1 cellular context compared by ENCODE assay signal in the genomic region with DNA sequence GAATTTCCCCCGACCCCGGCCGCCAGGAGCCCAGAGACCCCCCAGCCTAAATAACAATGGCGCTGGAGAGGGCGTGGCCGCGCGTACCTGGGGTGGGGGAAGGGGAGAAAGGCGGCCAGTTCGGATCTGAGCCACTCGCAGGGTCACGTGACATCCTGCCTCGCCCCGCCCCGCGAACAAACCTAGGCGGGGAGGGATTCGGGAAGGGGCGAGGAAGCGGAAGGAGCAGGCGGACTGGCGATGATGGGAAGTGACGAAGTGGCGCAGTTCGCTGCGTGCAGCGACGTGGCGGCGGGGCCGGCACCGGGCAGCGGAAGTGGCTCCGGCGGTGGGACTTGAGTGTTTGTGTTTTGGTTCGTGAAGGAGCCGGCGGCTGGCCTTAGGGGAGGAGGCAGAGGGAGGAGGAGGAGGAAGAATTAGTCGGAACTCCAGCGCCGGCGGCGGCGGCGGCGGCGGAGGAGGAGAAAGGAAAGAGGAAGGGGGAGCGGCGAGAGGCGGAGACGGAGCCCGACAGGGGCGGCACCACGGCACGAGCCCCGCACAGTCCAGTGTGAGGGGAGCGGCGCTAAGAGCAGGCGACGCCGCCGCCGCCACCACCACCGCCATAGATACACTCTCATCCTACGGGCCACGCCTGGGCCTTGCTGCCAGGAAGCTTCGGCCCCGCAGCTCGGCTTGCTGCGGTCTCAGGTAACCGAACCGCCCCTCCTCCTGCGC.
TF ChIP-seq lines count a peak whose summit lies in the region.

A gene with protein sequence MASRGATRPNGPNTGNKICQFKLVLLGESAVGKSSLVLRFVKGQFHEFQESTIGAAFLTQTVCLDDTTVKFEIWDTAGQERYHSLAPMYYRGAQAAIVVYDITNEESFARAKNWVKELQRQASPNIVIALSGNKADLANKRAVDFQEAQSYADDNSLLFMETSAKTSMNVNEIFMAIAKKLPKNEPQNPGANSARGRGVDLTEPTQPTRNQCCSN (plus strand): TSS at position 266 of the 717 bp plus-strand sequence. CDS start 3,802 bp downstream, outside the sequence.

TF ChIP-seq in K562, 482 proteins besides CTCF, POLR2A, EP300 and RAD21 (continued from another document):
- TF ChIP-seq HDGF (IDR thresholded peaks at IDR 0.05): 0 out of 2 replicates have a peak, but pooled peaks have one; percentile 19
- TF ChIP-seq TEAD1 (CRISPR knock-in tag; IDR thresholded peaks at IDR 0.05): peak; percentile 17 to 84; a peak in 3 of 4 replicates
- TF ChIP-seq ZNF79 (CRISPR knock-in tag; IDR thresholded peaks at IDR 0.05; ENCODE audit: low read depth): no peak
- no peak for TF ChIP-seq ZNF561 (CRISPR knock-in tag; conservative IDR thresholded peaks at IDR 0.05)
- peak; percentile 97 for TF ChIP-seq ZNF263 (CRISPR knock-in tag; IDR thresholded peaks at IDR 0.05; ENCODE audit: borderline replicate concordance)
- TF ChIP-seq, protein P1, sequence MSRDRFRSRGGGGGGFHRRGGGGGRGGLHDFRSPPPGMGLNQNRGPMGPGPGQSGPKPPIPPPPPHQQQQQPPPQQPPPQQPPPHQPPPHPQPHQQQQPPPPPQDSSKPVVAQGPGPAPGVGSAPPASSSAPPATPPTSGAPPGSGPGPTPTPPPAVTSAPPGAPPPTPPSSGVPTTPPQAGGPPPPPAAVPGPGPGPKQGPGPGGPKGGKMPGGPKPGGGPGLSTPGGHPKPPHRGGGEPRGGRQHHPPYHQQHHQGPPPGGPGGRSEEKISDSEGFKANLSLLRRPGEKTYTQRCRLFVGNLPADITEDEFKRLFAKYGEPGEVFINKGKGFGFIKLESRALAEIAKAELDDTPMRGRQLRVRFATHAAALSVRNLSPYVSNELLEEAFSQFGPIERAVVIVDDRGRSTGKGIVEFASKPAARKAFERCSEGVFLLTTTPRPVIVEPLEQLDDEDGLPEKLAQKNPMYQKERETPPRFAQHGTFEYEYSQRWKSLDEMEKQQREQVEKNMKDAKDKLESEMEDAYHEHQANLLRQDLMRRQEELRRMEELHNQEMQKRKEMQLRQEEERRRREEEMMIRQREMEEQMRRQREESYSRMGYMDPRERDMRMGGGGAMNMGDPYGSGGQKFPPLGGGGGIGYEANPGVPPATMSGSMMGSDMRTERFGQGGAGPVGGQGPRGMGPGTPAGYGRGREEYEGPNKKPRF (IDR thresholded peaks at IDR 0.05; ENCODE audit: low read depth, low read length): no peak
- no peak for TF ChIP-seq ZNF224 (CRISPR knock-in tag; IDR thresholded peaks at IDR 0.05)
- TF ChIP-seq TEAD2 (tag; IDR thresholded peaks at IDR 0.05): no peak
- TF ChIP-seq, protein P2, sequence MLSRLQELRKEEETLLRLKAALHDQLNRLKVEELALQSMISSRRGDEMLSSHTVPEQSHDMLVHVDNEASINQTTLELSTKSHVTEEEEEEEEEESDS (CRISPR knock-in tag; IDR thresholded peaks at IDR 0.05): no peak
- no peak for TF ChIP-seq ADNP (tag; IDR thresholded peaks at IDR 0.05)
- TF ChIP-seq FIP1L1 (IDR thresholded peaks at IDR 0.05; ENCODE audit: low read depth, low read length, poor library complexity, severe bottlenecking): peak; percentile 97
- no peak for TF ChIP-seq MYNN (IDR thresholded peaks at IDR 0.05)
- no peak for TF ChIP-seq MYNN (CRISPR knock-in tag; IDR thresholded peaks at IDR 0.05)
- TF ChIP-seq, protein P3, sequence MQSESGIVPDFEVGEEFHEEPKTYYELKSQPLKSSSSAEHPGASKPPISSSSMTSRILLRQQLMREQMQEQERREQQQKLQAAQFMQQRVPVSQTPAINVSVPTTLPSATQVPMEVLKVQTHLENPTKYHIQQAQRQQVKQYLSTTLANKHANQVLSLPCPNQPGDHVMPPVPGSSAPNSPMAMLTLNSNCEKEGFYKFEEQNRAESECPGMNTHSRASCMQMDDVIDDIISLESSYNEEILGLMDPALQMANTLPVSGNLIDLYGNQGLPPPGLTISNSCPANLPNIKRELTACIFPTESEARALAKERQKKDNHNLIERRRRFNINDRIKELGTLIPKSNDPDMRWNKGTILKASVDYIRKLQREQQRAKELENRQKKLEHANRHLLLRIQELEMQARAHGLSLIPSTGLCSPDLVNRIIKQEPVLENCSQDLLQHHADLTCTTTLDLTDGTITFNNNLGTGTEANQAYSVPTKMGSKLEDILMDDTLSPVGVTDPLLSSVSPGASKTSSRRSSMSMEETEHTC (IDR thresholded peaks at IDR 0.05): peak; percentile 59; the same call in 1 of the 2 replicates
- no peak for TF ChIP-seq ZC3H11A (IDR thresholded peaks at IDR 0.05; ENCODE audit: low read depth, low read length)
- peak; percentile 74; the same call in 1 of the 2 replicates for TF ChIP-seq MTA3 (IDR thresholded peaks at IDR 0.05; ENCODE audit: borderline replicate concordance)
- TF ChIP-seq, protein P4, sequence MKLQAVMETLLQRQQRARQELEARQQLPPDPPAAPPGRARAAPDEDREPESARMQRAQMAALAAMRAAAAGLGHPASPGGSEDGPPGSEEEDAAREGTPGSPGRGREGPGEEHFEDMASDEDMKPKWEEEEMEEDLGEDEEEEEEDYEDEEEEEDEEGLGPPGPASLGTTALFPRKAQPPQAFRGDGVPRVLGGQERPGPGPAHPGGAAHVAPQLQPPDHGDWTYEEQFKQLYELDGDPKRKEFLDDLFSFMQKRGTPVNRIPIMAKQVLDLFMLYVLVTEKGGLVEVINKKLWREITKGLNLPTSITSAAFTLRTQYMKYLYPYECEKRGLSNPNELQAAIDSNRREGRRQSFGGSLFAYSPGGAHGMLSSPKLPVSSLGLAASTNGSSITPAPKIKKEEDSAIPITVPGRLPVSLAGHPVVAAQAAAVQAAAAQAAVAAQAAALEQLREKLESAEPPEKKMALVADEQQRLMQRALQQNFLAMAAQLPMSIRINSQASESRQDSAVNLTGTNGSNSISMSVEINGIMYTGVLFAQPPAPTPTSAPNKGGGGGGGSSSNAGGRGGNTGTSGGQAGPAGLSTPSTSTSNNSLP (IDR thresholded peaks at IDR 0.05; ENCODE audit: borderline replicate concordance, low read depth, low read length): no peak
- peak; percentile 86 to 97; a peak in 3 of 4 replicates for TF ChIP-seq ETV6 (IDR thresholded peaks at IDR 0.05; ENCODE audit: borderline replicate concordance in 1 of 2, low read depth in 2 of 2, low read length in 1 of 2)
- TF ChIP-seq ETV6 (CRISPR knock-in tag; IDR thresholded peaks at IDR 0.05; ENCODE audit: borderline replicate concordance): no peak
- TF ChIP-seq NR3C1 (CRISPR knock-in tag; IDR thresholded peaks at IDR 0.05): no peak
- no peak for TF ChIP-seq JUNB (CRISPR knock-in tag; conservative IDR thresholded peaks at IDR 0.05)
- no peak for TF ChIP-seq MCM2 (IDR thresholded peaks at IDR 0.05; ENCODE audit: low read depth)
- no peak; the same call in 1 of the 2 replicates for TF ChIP-seq ATF1 (CRISPR knock-in tag; IDR thresholded peaks at IDR 0.05)
- TF ChIP-seq ATF1 (tag; IDR thresholded peaks at IDR 0.05): peak; percentile 97
- peak; percentile 67; the same call in 1 of the 2 replicates for TF ChIP-seq ZNF431 (CRISPR knock-in tag; IDR thresholded peaks at IDR 0.05)
- TF ChIP-seq NFE2L1 (tag; IDR thresholded peaks at IDR 0.05; ENCODE audit: borderline replicate concordance, low read depth): no peak
- TF ChIP-seq ZNF165 (CRISPR knock-in tag; IDR thresholded peaks at IDR 0.05; ENCODE audit: borderline replicate concordance): no peak
- TF ChIP-seq GTF2E2 (tag; IDR thresholded peaks at IDR 0.05): peak; percentile 86
- peak; percentile 88 for TF ChIP-seq ATF7 (IDR thresholded peaks at IDR 0.05)
- TF ChIP-seq GATA2 (CRISPR knock-in tag; IDR thresholded peaks at IDR 0.05): no peak
- TF ChIP-seq, protein P5, sequence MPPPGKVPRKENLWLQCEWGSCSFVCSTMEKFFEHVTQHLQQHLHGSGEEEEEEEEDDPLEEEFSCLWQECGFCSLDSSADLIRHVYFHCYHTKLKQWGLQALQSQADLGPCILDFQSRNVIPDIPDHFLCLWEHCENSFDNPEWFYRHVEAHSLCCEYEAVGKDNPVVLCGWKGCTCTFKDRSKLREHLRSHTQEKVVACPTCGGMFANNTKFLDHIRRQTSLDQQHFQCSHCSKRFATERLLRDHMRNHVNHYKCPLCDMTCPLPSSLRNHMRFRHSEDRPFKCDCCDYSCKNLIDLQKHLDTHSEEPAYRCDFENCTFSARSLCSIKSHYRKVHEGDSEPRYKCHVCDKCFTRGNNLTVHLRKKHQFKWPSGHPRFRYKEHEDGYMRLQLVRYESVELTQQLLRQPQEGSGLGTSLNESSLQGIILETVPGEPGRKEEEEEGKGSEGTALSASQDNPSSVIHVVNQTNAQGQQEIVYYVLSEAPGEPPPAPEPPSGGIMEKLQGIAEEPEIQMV (tag; conservative IDR thresholded peaks at IDR 0.05; ENCODE audit: low read depth): no peak
- TF ChIP-seq NFE2 (IDR thresholded peaks at IDR 0.05; ENCODE audit: low read depth): no peak
- TF ChIP-seq, protein P6, sequence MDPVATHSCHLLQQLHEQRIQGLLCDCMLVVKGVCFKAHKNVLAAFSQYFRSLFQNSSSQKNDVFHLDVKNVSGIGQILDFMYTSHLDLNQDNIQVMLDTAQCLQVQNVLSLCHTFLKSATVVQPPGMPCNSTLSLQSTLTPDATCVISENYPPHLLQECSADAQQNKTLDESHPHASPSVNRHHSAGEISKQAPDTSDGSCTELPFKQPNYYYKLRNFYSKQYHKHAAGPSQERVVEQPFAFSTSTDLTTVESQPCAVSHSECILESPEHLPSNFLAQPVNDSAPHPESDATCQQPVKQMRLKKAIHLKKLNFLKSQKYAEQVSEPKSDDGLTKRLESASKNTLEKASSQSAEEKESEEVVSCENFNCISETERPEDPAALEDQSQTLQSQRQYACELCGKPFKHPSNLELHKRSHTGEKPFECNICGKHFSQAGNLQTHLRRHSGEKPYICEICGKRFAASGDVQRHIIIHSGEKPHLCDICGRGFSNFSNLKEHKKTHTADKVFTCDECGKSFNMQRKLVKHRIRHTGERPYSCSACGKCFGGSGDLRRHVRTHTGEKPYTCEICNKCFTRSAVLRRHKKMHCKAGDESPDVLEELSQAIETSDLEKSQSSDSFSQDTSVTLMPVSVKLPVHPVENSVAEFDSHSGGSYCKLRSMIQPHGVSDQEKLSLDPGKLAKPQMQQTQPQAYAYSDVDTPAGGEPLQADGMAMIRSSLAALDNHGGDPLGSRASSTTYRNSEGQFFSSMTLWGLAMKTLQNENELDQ (CRISPR knock-in tag; IDR thresholded peaks at IDR 0.05; ENCODE audit: borderline replicate concordance): no peak
- TF ChIP-seq, protein P7, sequence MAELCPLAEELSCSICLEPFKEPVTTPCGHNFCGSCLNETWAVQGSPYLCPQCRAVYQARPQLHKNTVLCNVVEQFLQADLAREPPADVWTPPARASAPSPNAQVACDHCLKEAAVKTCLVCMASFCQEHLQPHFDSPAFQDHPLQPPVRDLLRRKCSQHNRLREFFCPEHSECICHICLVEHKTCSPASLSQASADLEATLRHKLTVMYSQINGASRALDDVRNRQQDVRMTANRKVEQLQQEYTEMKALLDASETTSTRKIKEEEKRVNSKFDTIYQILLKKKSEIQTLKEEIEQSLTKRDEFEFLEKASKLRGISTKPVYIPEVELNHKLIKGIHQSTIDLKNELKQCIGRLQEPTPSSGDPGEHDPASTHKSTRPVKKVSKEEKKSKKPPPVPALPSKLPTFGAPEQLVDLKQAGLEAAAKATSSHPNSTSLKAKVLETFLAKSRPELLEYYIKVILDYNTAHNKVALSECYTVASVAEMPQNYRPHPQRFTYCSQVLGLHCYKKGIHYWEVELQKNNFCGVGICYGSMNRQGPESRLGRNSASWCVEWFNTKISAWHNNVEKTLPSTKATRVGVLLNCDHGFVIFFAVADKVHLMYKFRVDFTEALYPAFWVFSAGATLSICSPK (IDR thresholded peaks at IDR 0.05; ENCODE audit: borderline replicate concordance): no peak
- TF ChIP-seq, protein P8, sequence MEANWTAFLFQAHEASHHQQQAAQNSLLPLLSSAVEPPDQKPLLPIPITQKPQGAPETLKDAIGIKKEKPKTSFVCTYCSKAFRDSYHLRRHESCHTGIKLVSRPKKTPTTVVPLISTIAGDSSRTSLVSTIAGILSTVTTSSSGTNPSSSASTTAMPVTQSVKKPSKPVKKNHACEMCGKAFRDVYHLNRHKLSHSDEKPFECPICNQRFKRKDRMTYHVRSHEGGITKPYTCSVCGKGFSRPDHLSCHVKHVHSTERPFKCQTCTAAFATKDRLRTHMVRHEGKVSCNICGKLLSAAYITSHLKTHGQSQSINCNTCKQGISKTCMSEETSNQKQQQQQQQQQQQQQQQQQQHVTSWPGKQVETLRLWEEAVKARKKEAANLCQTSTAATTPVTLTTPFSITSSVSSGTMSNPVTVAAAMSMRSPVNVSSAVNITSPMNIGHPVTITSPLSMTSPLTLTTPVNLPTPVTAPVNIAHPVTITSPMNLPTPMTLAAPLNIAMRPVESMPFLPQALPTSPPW (CRISPR knock-in tag; IDR thresholded peaks at IDR 0.05): peak; percentile 92
